Comparison of ENCODE assay signal across 23 cellular contexts in genomic region chr13:37984357-37984756, GRCh38.
A peak's percentile ranks its signal among the peaks of the same experiment; 100 is the strongest.
DNase-seq lines count a peak whose midpoint lies in the region; ATAC-seq and TF ChIP-seq lines count a peak whose summit lies in the region.
"Had no signal": no experiment of that assay in that cellular context is flagged by ENCODE, and none has a peak within 500 bp of the region (broad histone marks: within the 10 kb centered on the region; RNA-seq: fewer than 3 reads in every experiment).

No MANE protein-coding gene starts in this region.

- TF ChIP-seq POLR2A in GM18505 (IDR thresholded peaks at IDR 0.05; ENCODE audit: borderline replicate concordance, extremely low read depth, insufficient read depth, insufficient read length): no peak

- H3K27ac Mint-ChIP-seq in endodermal cell: no peak overlapping the region
- no peak overlapping the region for H3K27ac Mint-ChIP-seq in nephron progenitor cell
- H3K27ac Mint-ChIP-seq: activated naive CD8-positive, alpha-beta T cell treated with anti-CD3 and anti-CD28 coated beads, Interleukin-2, amount 10 ng/mL, durations not matched to agents 7 days and 5 days; activated T-helper 1 cell treated with anti-CD3 and anti-CD28 coated beads, Interleukin-12 subunit alpha, Interleukin-12 subunit beta, Interleukin-2, Interleukin-4 antibody, amounts not matched to agents 30 ng/mL and 10 ng/mL and 1 ng/mL, durations not matched to agents 14 hours and 24 hours and 36 hours; CD14-positive monocyte; stimulated activated memory B cell treated with anti-CD40 and anti-IgM and Interleukin-4, amounts not matched to agents 10 μg/mL and 1 μg/mL and 100 μg/mL, for 72 hours had no signal

- DNase-seq in DMS 273 (lab: John Stamatoyannopoulos, UW; ENCODE audit: unreplicated experiment): peak; percentile 10
- DNase-seq in DMS 273 treated with DMSO at 0.1 percent for 48 hours (lab: John Stamatoyannopoulos, UW): no peak
- peak; percentile 12 for DNase-seq in NAMALWA (ENCODE audit: low spot score)
- DNase-seq in endodermal cell: peak; percentile 57
- DNase-seq in nephron progenitor cell: no peak
- no peak for DNase-seq in NCI-H2029 treated with DMSO at 0.1 percent for 48 hours (lab: John Stamatoyannopoulos, UW)
- DNase-seq: 8988T; activated CD4-positive, CD25-positive, alpha-beta regulatory T cell; activated CD8-positive, alpha-beta memory T cell treated with anti-CD3 and anti-CD28 coated beads for 24 hours; activated naive CD8-positive, alpha-beta T cell treated with anti-CD3 and anti-CD28 coated beads, Interleukin-2, amount 10 ng/mL, durations not matched to agents 7 days and 5 days; left cardiac atrium; midbrain; NCI-H1105; retina; T-helper 2 cell had no signal

- H3K36me3 Mint-ChIP-seq in endodermal cell (ENCODE audit: low read depth) (no peaks in the 10 kb centered on the region), nephron progenitor cell (ENCODE audit: low read depth) (no peaks in the 10 kb centered on the region)
- H3K36me3 Mint-ChIP-seq: activated naive CD8-positive, alpha-beta T cell treated with anti-CD3 and anti-CD28 coated beads, Interleukin-2, amount 10 ng/mL, durations not matched to agents 7 days and 5 days; CD14-positive monocyte; stimulated activated memory B cell treated with anti-CD40 and anti-IgM and Interleukin-4, amounts not matched to agents 10 μg/mL and 1 μg/mL and 100 μg/mL, for 72 hours had no signal

- H3K9me3 Mint-ChIP-seq in endodermal cell (no peaks in the 10 kb centered on the region), nephron progenitor cell (no peaks in the 10 kb centered on the region)
- H3K9me3 Mint-ChIP-seq: activated naive CD8-positive, alpha-beta T cell treated with anti-CD3 and anti-CD28 coated beads, Interleukin-2, amount 10 ng/mL, durations not matched to agents 7 days and 5 days; activated T-helper 1 cell treated with anti-CD3 and anti-CD28 coated beads, Interleukin-12 subunit alpha, Interleukin-12 subunit beta, Interleukin-2, Interleukin-4 antibody, amounts not matched to agents 30 ng/mL and 10 ng/mL and 1 ng/mL, durations not matched to agents 14 hours and 24 hours and 36 hours; stimulated activated memory B cell treated with anti-CD40 and anti-IgM and Interleukin-4, amounts not matched to agents 10 μg/mL and 1 μg/mL and 100 μg/mL, for 72 hours had no signal

- H3K4me1 Mint-ChIP-seq in endodermal cell: peaks cover 6% of the 10 kb centered on the region
- no peaks in the 10 kb centered on the region for H3K4me1 Mint-ChIP-seq in nephron progenitor cell
- H3K4me1 Mint-ChIP-seq: activated naive CD8-positive, alpha-beta T cell treated with anti-CD3 and anti-CD28 coated beads, Interleukin-2, amount 10 ng/mL, durations not matched to agents 7 days and 5 days; CD14-positive monocyte; stimulated activated memory B cell treated with anti-CD40 and anti-IgM and Interleukin-4, amounts not matched to agents 10 μg/mL and 1 μg/mL and 100 μg/mL, for 72 hours had no signal

- no peaks in the 10 kb centered on the region for H3K4me1 ChIP-seq in endodermal cell (ENCODE audit: control insufficient read depth, insufficient read depth, low read length)
- H3K4me1 ChIP-seq: tibial nerve had no signal

- no peak overlapping the region for H3K4me3 ChIP-seq in endodermal cell (ENCODE audit: low read length)
- H3K4me3 ChIP-seq: hepatocyte, tibial nerve had no signal

- WGBS in endodermal cell (ENCODE audit: insufficient coverage in 1 of 2, insufficient read length in 1 of 2), 2 experiments: 89 to 95% methylated on average over 3 to 6 of the region's 6 CpGs

- H3K27me3 Mint-ChIP-seq in endodermal cell (ENCODE audit: insufficient read depth): no peaks in the 10 kb centered on the region
- H3K27me3 Mint-ChIP-seq in nephron progenitor cell (ENCODE audit: low read depth, poor library complexity): peaks cover 3% of the 10 kb centered on the region
- H3K27me3 Mint-ChIP-seq: activated naive CD8-positive, alpha-beta T cell treated with anti-CD3 and anti-CD28 coated beads, Interleukin-2, amount 10 ng/mL, durations not matched to agents 7 days and 5 days; stimulated activated memory B cell treated with anti-CD40 and anti-IgM and Interleukin-4, amounts not matched to agents 10 μg/mL and 1 μg/mL and 100 μg/mL, for 72 hours had no signal

- TF ChIP-seq CTCF in endodermal cell (conservative IDR thresholded peaks at IDR 0.05) (peak; percentile 63), nephron progenitor cell (IDR thresholded peaks at IDR 0.05) (peak; percentile 19)

- H3K36me3 ChIP-seq in endodermal cell (ENCODE audit: control insufficient read depth, insufficient read depth, low read length): no peaks in the 10 kb centered on the region
- H3K36me3 ChIP-seq: tibial nerve had no signal

- H3K4me3 Mint-ChIP-seq in endodermal cell: no peak overlapping the region
- H3K4me3 Mint-ChIP-seq in nephron progenitor cell: no peak overlapping the region
- H3K4me3 Mint-ChIP-seq: activated naive CD8-positive, alpha-beta T cell treated with anti-CD3 and anti-CD28 coated beads, Interleukin-2, amount 10 ng/mL, durations not matched to agents 7 days and 5 days; activated T-helper 1 cell treated with anti-CD3 and anti-CD28 coated beads, Interleukin-12 subunit alpha, Interleukin-12 subunit beta, Interleukin-2, Interleukin-4 antibody, amounts not matched to agents 30 ng/mL and 10 ng/mL and 1 ng/mL, durations not matched to agents 14 hours and 24 hours and 36 hours; CD14-positive monocyte; stimulated activated memory B cell treated with anti-CD40 and anti-IgM and Interleukin-4, amounts not matched to agents 10 μg/mL and 1 μg/mL and 100 μg/mL, for 72 hours had no signal

- no peak overlapping the region for H3K27ac ChIP-seq in endodermal cell (ENCODE audit: low read depth, low read length)
- H3K27ac ChIP-seq: hepatocyte, tibial nerve had no signal

- no peak for ATAC-seq in GM18505 (IDR thresholded peaks at IDR 0.05; ENCODE audit: unreplicated experiment)
- ATAC-seq in HG03135 (IDR thresholded peaks at IDR 0.05; ENCODE audit: unreplicated experiment): no peak
- ATAC-seq: left cardiac atrium; Right ventricle myocardium inferior; stimulated activated memory B cell treated with anti-CD40 and anti-IgM and Interleukin-4, amounts not matched to agents 10 μg/mL and 1 μg/mL and 100 μg/mL, for 72 hours had no signal

- no peaks in the 10 kb centered on the region for H3K27me3 ChIP-seq in endodermal cell (ENCODE audit: control insufficient read depth, insufficient read depth, low read length, poor library complexity, severe bottlenecking)
- H3K27me3 ChIP-seq: hepatocyte, tibial nerve had no signal

- H3K9me3 ChIP-seq in endodermal cell (ENCODE audit: control insufficient read depth, low read length): no peaks in the 10 kb centered on the region
- H3K9me3 ChIP-seq: tibial nerve had no signal

- no peak overlapping the region for H3K9ac ChIP-seq in endodermal cell (ENCODE audit: extremely low read depth, low read length, poor library complexity, severe bottlenecking)

Comparison
In these comparisons a context has a peak if more than half of its experiments do, and no peak if none do; other contexts are left out.
1. DNase-seq: peak in DMS 273 (single experiment), NAMALWA (single experiment) and endodermal cell (single experiment); none in DMS 273 treated with DMSO at 0.1 percent for 48 hours (single experiment), nephron progenitor cell (single experiment) and NCI-H2029 treated with DMSO at 0.1 percent for 48 hours (single experiment).